In the genomic region with DNA sequence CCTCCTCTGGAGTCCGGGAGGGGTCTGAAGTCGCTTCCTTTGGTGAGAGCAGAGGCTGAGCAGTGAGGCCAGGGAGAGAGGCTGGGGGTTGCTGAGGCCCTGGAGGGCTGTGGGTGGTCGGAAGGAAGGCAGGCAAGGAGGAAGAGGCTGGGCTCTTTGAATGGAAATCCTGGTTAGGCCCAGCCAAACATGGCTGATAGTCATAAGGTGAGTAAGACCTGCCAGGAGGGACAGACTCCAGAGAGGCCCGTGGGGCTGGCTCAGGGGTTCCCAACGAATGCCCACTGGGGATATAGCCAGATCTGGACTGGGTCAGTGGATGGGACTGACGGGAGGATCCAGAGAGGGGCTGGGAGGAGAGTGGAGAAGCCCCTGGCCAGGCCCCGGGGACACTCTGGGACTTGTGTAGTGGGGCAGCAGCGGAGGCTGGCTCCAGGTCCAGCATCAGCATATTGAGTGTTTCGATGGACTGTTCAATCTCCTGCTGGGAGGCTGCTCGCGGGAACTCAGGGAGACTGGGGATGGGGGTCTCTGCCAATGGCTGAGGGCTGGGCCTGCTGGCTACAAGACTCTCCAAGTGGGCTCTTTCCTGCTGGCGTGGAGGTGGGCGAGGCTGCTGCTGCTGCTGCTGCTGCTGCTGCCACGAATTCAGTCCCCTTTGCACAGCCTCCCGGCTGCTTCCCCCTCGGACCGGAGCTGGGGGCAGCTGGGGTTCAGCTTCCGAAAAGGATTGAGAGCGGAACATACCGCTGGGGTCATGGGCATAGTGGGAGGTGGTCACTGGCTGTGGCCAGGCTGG, we compare ENCODE assay signal across 1 cellular context.
A peak's percentile ranks its signal among the peaks of the same experiment; 100 is the strongest.
TF ChIP-seq lines count a peak whose summit lies in the region.

No MANE protein-coding gene starts in this region.

TF ChIP-seq in HepG2, 621 proteins besides CTCF, POLR2A, EP300 and RAD21 (continued from another document):
- no peak for TF ChIP-seq KDM2A (CRISPR knock-in tag; IDR thresholded peaks at IDR 0.05; ENCODE audit: borderline replicate concordance, low read depth)
- TF ChIP-seq KDM6A (CRISPR knock-in tag; IDR thresholded peaks at IDR 0.05; ENCODE audit: low read depth), result no peak
- TF ChIP-seq, protein P1, sequence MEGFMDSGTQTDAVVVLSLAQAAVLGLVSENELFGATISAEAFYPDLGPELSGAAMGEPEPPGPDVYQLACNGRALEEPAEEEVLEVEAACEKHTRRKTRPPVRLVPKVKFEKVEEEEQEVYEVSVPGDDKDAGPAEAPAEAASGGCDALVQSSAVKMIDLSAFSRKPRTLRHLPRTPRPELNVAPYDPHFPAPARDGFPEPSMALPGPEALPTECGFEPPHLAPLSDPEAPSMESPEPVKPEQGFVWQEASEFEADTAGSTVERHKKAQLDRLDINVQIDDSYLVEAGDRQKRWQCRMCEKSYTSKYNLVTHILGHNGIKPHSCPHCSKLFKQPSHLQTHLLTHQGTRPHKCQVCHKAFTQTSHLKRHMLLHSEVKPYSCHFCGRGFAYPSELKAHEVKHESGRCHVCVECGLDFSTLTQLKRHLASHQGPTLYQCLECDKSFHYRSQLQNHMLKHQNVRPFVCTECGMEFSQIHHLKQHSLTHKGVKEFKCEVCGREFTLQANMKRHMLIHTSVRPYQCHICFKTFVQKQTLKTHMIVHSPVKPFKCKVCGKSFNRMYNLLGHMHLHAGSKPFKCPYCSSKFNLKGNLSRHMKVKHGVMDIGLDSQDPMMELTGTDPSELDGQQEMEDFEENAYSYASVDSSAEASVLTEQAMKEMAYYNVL (CRISPR knock-in tag; IDR thresholded peaks at IDR 0.05; ENCODE audit: borderline replicate concordance), result no peak
- TF ChIP-seq THYN1 (CRISPR knock-in tag; IDR thresholded peaks at IDR 0.05; ENCODE audit: borderline replicate concordance, low read depth), result no peak
- TF ChIP-seq SRSF1 (optimal IDR thresholded peaks at IDR 0.05; ENCODE audit: low read depth, low read length), result peak; percentile 24
- no peak for TF ChIP-seq ZNF326 (CRISPR knock-in tag; IDR thresholded peaks at IDR 0.05; ENCODE audit: borderline replicate concordance)
- no peak for TF ChIP-seq ZNF138 (CRISPR knock-in tag; IDR thresholded peaks at IDR 0.05; ENCODE audit: low read depth)
- TF ChIP-seq ZC3H13 (CRISPR knock-in tag; IDR thresholded peaks at IDR 0.05), result peak; percentile 52; the same call in 1 of the 2 replicates
- no peak for TF ChIP-seq HOXA7 (CRISPR knock-in tag; IDR thresholded peaks at IDR 0.05)
- TF ChIP-seq WIZ (CRISPR knock-in tag; IDR thresholded peaks at IDR 0.05), result no peak
- no peak for TF ChIP-seq BRCA1 (CRISPR knock-in tag; IDR thresholded peaks at IDR 0.05)
- no peak for TF ChIP-seq ARID2 (CRISPR knock-in tag; IDR thresholded peaks at IDR 0.05; ENCODE audit: borderline replicate concordance)
